In genomic region chr12:108374596-108375320, GRCh38 we compare ENCODE assay signal across 19 cellular contexts.
"Had no signal": no experiment of that assay in that cellular context is flagged by ENCODE, and none has a peak within 500 bp of the region (broad histone marks: within the 10 kb centered on the region; RNA-seq: fewer than 3 reads in every experiment).

No MANE protein-coding gene starts in this region.

- H3K27me3 ChIP-seq: breast epithelium, colonic mucosa, gastroesophageal sphincter, neutrophil, right lobe of liver had no signal

- H3K27ac ChIP-seq: breast epithelium, colonic mucosa, gastroesophageal sphincter, lower lobe of right lung, neutrophil, psoas muscle, right lobe of liver, spleen had no signal

- H3K4me3 ChIP-seq: breast epithelium, colonic mucosa, gastroesophageal sphincter, lower lobe of right lung, psoas muscle, right lobe of liver, spleen had no signal

- ATAC-seq: activated T-cell treated with anti-CD3 and anti-CD28 coated beads, Interleukin-2, amount 50 U/mL, for 4 hours; gastroesophageal sphincter; lower lobe of right lung; naive thymus-derived CD8-positive, alpha-beta T cell; psoas muscle; right lobe of liver; stimulated activated naive B cell treated with anti-CD40 and anti-IgM and Interleukin-4, amounts not matched to agents 10 μg/mL and 1 μg/mL and 100 μg/mL, for 72 hours had no signal

- H3K9me3 ChIP-seq: colonic mucosa, neutrophil, right lobe of liver had no signal

- H3K4me1 ChIP-seq: breast epithelium, colonic mucosa, lower lobe of right lung, psoas muscle, right lobe of liver, spleen had no signal

- DNase-seq: activated CD4-positive, alpha-beta T cell treated with anti-CD3 and anti-CD28 coated beads for 1 hour; activated CD4-positive, alpha-beta T cell treated with anti-CD3 and anti-CD28 coated beads, Interleukin-2, amount 50 U/mL, for 48 hours; activated T-cell treated with anti-CD3 and anti-CD28 coated beads, Interleukin-2, amount 50 U/mL, for 4 hours; aorta; colonic mucosa; effector CD8-positive, alpha-beta T cell; lower lobe of right lung; midbrain; naive thymus-derived CD8-positive, alpha-beta T cell; psoas muscle; right lobe of liver; spleen; stimulated activated CD4-positive, alpha-beta T cell treated with anti-CD3 and anti-CD28 coated beads, Interleukin-1b, Interleukin-23, amount 100 ng/mL, for 48 hours; stimulated activated naive B cell treated with anti-CD40 and anti-IgM and Interleukin-4, amounts not matched to agents 10 μg/mL and 1 μg/mL and 100 μg/mL, for 72 hours; T-helper 9 cell; trophoblast cell had no signal

- H3K36me3 ChIP-seq: breast epithelium, colonic mucosa, gastroesophageal sphincter, lower lobe of right lung, neutrophil, right lobe of liver, spleen had no signal
